8 cellular contexts compared by ENCODE assay signal in genomic region chr3:69084668-69085542, GRCh38.
A peak's percentile ranks its signal among the peaks of the same experiment; 100 is the strongest.
DNase-seq lines count a peak whose midpoint lies in the region; ATAC-seq and TF ChIP-seq lines count a peak whose summit lies in the region.

Gene ARL6IP5, plus strand, starts transcription at chr3:69084937. Its CDS starts 111 bp downstream, at chr3:69085048.

- peaks cover 78% of the 10 kb centered on the region for H3K4me1 ChIP-seq in DND-41 (ENCODE audit: insufficient read depth, low read length)

- H3K79me2 ChIP-seq in DND-41 (ENCODE audit: insufficient read depth, low read length) = peaks cover 64% of the 10 kb centered on the region

- no peaks in the 10 kb centered on the region for H3K27me3 Mint-ChIP-seq in nephron (ENCODE audit: low read depth)
- H3K27me3 Mint-ChIP-seq in stimulated activated naive CD8-positive, alpha-beta T cell treated with anti-CD3 and anti-CD28 coated beads, Interleukin-15, Interleukin-2, amounts not matched to agents 100 ng/mL and 50 ng/mL, for 24 hours = no peaks in the 10 kb centered on the region

- H3K27me3 ChIP-seq in DND-41 (ENCODE audit: insufficient read depth, low read length, poor library complexity) = no peaks in the 10 kb centered on the region

- H3K36me3 ChIP-seq in DND-41 (ENCODE audit: insufficient read depth, low read length) = peaks cover 10% of the 10 kb centered on the region

- peak within 1 kb of the TSS; percentile 86 for H3K9ac ChIP-seq in DND-41 (ENCODE audit: low read depth, low read length)

- peak within 1 kb of the TSS; percentile 90 for H3K27ac ChIP-seq in DND-41 (ENCODE audit: low read length)

- peak; percentile 94 for DNase-seq in DND-41
- DNase-seq in Kasumi-1 (lab: John Stamatoyannopoulos, UW) = peak; percentile 99 to 100
- DNase-seq in activated T-helper 9 cell treated with anti-CD3 and anti-CD28 coated beads, Interleukin-2, amount 50 U/mL, for 16 hours (ENCODE audit: low read depth) = peak; percentile 81
- peak; percentile 95 for DNase-seq in fibroblast of pulmonary artery (ENCODE audit: low read depth)

- TF ChIP-seq CTCF in DND-41 (IDR thresholded peaks at IDR 0.05; ENCODE audit: borderline replicate concordance, extremely low read depth, low read length, poor library complexity, severe bottlenecking) (no peak), fibroblast of pulmonary artery (IDR thresholded peaks at IDR 0.05; ENCODE audit: low read length, missing control alignments) (no peak), nephron (IDR thresholded peaks at IDR 0.05; ENCODE audit: unreplicated experiment in 3 of 3) (no peak)

- no peaks in the 10 kb centered on the region for H4K20me1 ChIP-seq in DND-41 (ENCODE audit: insufficient read depth, low read length)

- H3K36me3 Mint-ChIP-seq in nephron (ENCODE audit: low read depth) = peaks cover 1% of the 10 kb centered on the region
- H3K36me3 Mint-ChIP-seq in stimulated activated naive CD8-positive, alpha-beta T cell treated with anti-CD3 and anti-CD28 coated beads, Interleukin-15, Interleukin-2, amounts not matched to agents 100 ng/mL and 50 ng/mL, for 24 hours (ENCODE audit: low read depth) = peaks cover 7% of the 10 kb centered on the region

- H3K4me1 Mint-ChIP-seq in nephron = peaks cover 66% of the 10 kb centered on the region
- H3K4me1 Mint-ChIP-seq in stimulated activated naive CD8-positive, alpha-beta T cell treated with anti-CD3 and anti-CD28 coated beads, Interleukin-15, Interleukin-2, amounts not matched to agents 100 ng/mL and 50 ng/mL, for 24 hours (ENCODE audit: low read depth) = peaks cover 79% of the 10 kb centered on the region

- peak; percentile 25; the same call in 1 of the 2 replicates for TF ChIP-seq POLR2A in Raji (IDR thresholded peaks at IDR 0.05; ENCODE audit: insufficient read depth, low read depth, low read length)

- no peaks in the 10 kb centered on the region for H3K9me3 ChIP-seq in DND-41 (ENCODE audit: insufficient read depth, low read length, severe bottlenecking)

- peak within 1 kb of the TSS; percentile 84 to 95 (median 91) for H3K27ac Mint-ChIP-seq in nephron
- H3K27ac Mint-ChIP-seq in stimulated activated naive CD8-positive, alpha-beta T cell treated with anti-CD3 and anti-CD28 coated beads, Interleukin-15, Interleukin-2, amounts not matched to agents 100 ng/mL and 50 ng/mL, for 24 hours = peak within 1 kb of the TSS; percentile 98

- no peaks in the 10 kb centered on the region for H3K9me3 Mint-ChIP-seq in nephron
- H3K9me3 Mint-ChIP-seq in stimulated activated naive CD8-positive, alpha-beta T cell treated with anti-CD3 and anti-CD28 coated beads, Interleukin-15, Interleukin-2, amounts not matched to agents 100 ng/mL and 50 ng/mL, for 24 hours = no peaks in the 10 kb centered on the region

- ATAC-seq in DND-41 (ENCODE audit: insufficient read depth, low read depth) (peak; percentile 77), GM21786 (IDR thresholded peaks at IDR 0.05; ENCODE audit: unreplicated experiment) (peak; percentile 44)

- H3K4me3 ChIP-seq in DND-41 (ENCODE audit: low read depth in 1 of 2, low read length in 2 of 2) (peak within 1 kb of the TSS; percentile 94 to 95), fibroblast of pulmonary artery (replicated peaks; ENCODE audit: low read depth, low read length) (peak within 1 kb of the TSS; percentile 98)

- H3K4me2 ChIP-seq in DND-41 (ENCODE audit: insufficient read depth, low read length) = peak within 1 kb of the TSS; percentile 91

- H2AFZ ChIP-seq in DND-41 (ENCODE audit: low read depth, low read length) = peak within 1 kb of the TSS; percentile 93

- H3K4me3 Mint-ChIP-seq in nephron = peak within 1 kb of the TSS; percentile 93 to 95 (median 95)
- peak within 1 kb of the TSS; percentile 86 for H3K4me3 Mint-ChIP-seq in stimulated activated naive CD8-positive, alpha-beta T cell treated with anti-CD3 and anti-CD28 coated beads, Interleukin-15, Interleukin-2, amounts not matched to agents 100 ng/mL and 50 ng/mL, for 24 hours

Comparison
In these comparisons a context has a peak if more than half of its experiments do, and no peak if none do; other contexts are left out.
1. Peak in every context shown above with its lines: DNase-seq, ATAC-seq, H3K4me3 ChIP-seq and H3K27ac ChIP-seq.